ENCODE assay signal across 20 cellular contexts in the genomic region with DNA sequence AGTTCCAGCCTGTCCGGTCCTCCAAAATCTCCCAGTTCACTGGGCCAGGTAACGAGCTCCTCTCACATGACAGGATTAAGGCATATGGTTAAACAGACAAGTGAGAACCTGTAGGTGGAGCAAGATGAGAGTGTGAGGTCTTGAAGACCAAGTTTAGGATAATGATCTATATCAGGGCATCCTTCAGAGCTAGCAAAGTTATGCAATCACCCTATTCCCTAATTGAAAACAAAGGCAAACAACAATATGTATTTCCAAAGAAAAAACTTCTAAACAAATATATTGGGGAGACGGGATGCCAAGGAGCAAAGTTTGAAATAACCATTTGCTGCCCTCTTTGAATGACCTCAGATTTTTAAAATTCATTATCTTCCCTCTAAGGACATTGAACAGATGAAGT.
"Had no signal": no experiment of that assay in that cellular context is flagged by ENCODE, and none has a peak within 500 bp of the region (broad histone marks: within the 10 kb centered on the region; RNA-seq: fewer than 3 reads in every experiment).

No MANE protein-coding gene starts in this region.

- H3K4me1 ChIP-seq: colonic mucosa, heart right ventricle, right atrium auricular region, stomach, transverse colon had no signal

- H3K4me3 ChIP-seq: colonic mucosa, heart right ventricle, mucosa of descending colon, right atrium auricular region, stomach, thoracic aorta, transverse colon had no signal

- H3K9me3 ChIP-seq: colonic mucosa, mucosa of descending colon, right atrium auricular region, thoracic aorta, transverse colon had no signal

- H3K36me3 ChIP-seq: colonic mucosa, heart right ventricle, right atrium auricular region, stomach, thoracic aorta, transverse colon had no signal

- H3K27ac ChIP-seq: colonic mucosa, heart right ventricle, right atrium auricular region, stomach, thoracic aorta, transverse colon had no signal

- DNase-seq: colonic mucosa; dermis blood vessel endothelial cell; erythroblast; heart right ventricle; hypothalamus; kidney glomerular epithelial cell; mucosa of descending colon; natural killer cell; posterior cingulate gyrus; small intestine; stimulated activated CD4-positive, alpha-beta T cell treated with anti-CD3 and anti-CD28 coated beads, Interleukin-12 subunit alpha, Interleukin-12 subunit beta, amount 100 ng/mL, for 4 hours; stimulated activated naive CD4-positive, alpha-beta T cell; stomach; substantia nigra; transverse colon had no signal

- FAIRE-seq: endothelial cell of umbilical vein, frontal cortex, islet of Langerhans, small intestine had no signal

- ATAC-seq: heart right ventricle, mucosa of descending colon, natural killer cell had no signal

- H3K27me3 ChIP-seq: colonic mucosa, right atrium auricular region, transverse colon had no signal
